1 cellular context compared by ENCODE assay signal in the genomic region with DNA sequence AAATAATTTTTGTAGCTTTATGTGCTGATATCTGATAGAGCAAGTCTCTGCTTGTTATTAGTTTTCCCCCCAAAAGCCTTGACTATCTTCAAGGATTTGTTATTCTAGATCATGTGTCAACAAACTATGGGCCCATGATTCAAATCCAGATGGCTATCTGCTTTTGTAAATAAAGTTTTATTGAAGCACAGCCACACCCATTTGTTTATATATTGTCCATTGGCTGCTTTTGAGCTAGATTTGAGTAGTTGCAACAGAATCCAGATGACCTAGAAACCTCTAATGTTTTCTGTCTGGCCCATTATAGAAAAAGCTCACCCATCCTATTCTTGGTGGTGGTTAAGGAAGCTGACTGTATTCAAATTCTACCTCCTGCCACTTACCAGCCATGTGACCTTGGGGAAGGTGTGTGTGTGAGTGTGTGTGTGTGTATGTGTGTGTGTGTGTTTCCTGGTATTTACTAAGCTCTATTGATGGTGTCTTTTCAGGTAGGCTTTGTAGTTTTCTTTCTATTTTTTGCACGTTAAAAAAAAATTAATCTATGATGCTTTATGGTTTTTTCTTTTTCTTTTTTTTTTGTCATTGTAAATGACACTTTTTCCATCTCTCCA.
TF ChIP-seq lines count a peak whose summit lies in the region.

No MANE protein-coding gene starts in this region.

TF ChIP-seq in HEK293, 187 proteins besides CTCF, POLR2A, EP300 and RAD21 (continued from another document):
- TF ChIP-seq ZNF580 (tag by site-specific recombination; IDR thresholded peaks at IDR 0.05): no peak
- no peak for TF ChIP-seq ZNF341 (tag by site-specific recombination; IDR thresholded peaks at IDR 0.05; ENCODE audit: low read depth)
- TF ChIP-seq, protein P1, sequence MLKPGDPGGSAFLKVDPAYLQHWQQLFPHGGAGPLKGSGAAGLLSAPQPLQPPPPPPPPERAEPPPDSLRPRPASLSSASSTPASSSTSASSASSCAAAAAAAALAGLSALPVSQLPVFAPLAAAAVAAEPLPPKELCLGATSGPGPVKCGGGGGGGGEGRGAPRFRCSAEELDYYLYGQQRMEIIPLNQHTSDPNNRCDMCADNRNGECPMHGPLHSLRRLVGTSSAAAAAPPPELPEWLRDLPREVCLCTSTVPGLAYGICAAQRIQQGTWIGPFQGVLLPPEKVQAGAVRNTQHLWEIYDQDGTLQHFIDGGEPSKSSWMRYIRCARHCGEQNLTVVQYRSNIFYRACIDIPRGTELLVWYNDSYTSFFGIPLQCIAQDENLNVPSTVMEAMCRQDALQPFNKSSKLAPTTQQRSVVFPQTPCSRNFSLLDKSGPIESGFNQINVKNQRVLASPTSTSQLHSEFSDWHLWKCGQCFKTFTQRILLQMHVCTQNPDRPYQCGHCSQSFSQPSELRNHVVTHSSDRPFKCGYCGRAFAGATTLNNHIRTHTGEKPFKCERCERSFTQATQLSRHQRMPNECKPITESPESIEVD (tag by site-specific recombination; IDR thresholded peaks at IDR 0.05): 0 out of 2 replicates have a peak, but pooled peaks have one; percentile 36
- TF ChIP-seq, protein P2, sequence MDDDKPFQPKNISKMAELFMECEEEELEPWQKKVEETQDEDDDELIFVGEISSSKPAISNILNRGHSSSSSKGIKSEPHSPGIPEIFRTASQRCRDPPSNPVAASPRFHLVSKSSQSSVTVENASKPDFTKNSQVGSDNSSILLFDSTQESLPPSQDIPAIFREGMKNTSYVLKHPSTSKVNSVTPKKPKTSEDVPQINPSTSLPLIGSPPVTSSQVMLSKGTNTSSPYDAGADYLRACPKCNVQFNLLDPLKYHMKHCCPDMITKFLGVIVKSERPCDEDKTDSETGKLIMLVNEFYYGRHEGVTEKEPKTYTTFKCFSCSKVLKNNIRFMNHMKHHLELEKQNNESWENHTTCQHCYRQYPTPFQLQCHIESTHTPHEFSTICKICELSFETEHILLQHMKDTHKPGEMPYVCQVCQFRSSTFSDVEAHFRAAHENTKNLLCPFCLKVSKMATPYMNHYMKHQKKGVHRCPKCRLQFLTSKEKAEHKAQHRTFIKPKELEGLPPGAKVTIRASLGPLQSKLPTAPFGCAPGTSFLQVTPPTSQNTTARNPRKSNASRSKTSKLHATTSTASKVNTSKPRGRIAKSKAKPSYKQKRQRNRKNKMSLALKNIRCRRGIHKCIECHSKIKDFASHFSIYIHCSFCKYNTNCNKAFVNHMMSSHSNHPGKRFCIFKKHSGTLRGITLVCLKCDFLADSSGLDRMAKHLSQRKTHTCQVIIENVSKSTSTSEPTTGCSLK (tag by site-specific recombination; IDR thresholded peaks at IDR 0.05): no peak
- TF ChIP-seq PBX3 (CRISPR knock-in tag; IDR thresholded peaks at IDR 0.05): no peak
- TF ChIP-seq ZBTB7A (tag by site-specific recombination; IDR thresholded peaks at IDR 0.05; ENCODE audit: low read depth): no peak
- TF ChIP-seq ZNF292 (tag by site-specific recombination; IDR thresholded peaks at IDR 0.05; ENCODE audit: borderline replicate concordance, low read depth): no peak
- TF ChIP-seq KLF16 (tag by site-specific recombination; IDR thresholded peaks at IDR 0.05): no peak
- 0 out of 2 replicates have a peak, but pooled peaks have one; percentile 10 for TF ChIP-seq PRDM10 (tag by site-specific recombination; IDR thresholded peaks at IDR 0.05)
- TF ChIP-seq KLF9 (tag by site-specific recombination; IDR thresholded peaks at IDR 0.05; ENCODE audit: low read depth): 0 out of 2 replicates have a peak, but pooled peaks have one; percentile 22
- no peak for TF ChIP-seq YY2 (tag by site-specific recombination; IDR thresholded peaks at IDR 0.05)
- peak; percentile 73; the same call in 1 of the 2 replicates for TF ChIP-seq KLF7 (tag by site-specific recombination; IDR thresholded peaks at IDR 0.05; ENCODE audit: borderline replicate concordance)
- TF ChIP-seq ZBTB20 (tag by site-specific recombination; IDR thresholded peaks at IDR 0.05): no peak
- TF ChIP-seq KLF10 (tag by site-specific recombination; IDR thresholded peaks at IDR 0.05): peak; percentile 81
- TF ChIP-seq GFI1B (tag by site-specific recombination; IDR thresholded peaks at IDR 0.05): no peak
- TF ChIP-seq ZNF184 (tag by site-specific recombination; IDR thresholded peaks at IDR 0.05): no peak
- TF ChIP-seq ZSCAN18 (tag by site-specific recombination; IDR thresholded peaks at IDR 0.05): no peak
- no peak for TF ChIP-seq ELK4 (IDR thresholded peaks at IDR 0.05; ENCODE audit: borderline replicate concordance, low read depth, low read length)
- TF ChIP-seq GLIS1 (tag by site-specific recombination; IDR thresholded peaks at IDR 0.05): peak; percentile 42; the same call in 1 of the 2 replicates
- TF ChIP-seq ZNF121 (tag by site-specific recombination; IDR thresholded peaks at IDR 0.05): no peak
- TF ChIP-seq KLF1 (tag by site-specific recombination; IDR thresholded peaks at IDR 0.05): peak; percentile 77
- no peak for TF ChIP-seq ZNF354C (tag by site-specific recombination; IDR thresholded peaks at IDR 0.05; ENCODE audit: borderline replicate concordance, low read depth)
- TF ChIP-seq TRIM28 (IDR thresholded peaks at IDR 0.05; ENCODE audit: borderline replicate concordance, low read length): peak; percentile 53; the same call in 1 of the 2 replicates
